Comparison of ENCODE assay signal across 22 cellular contexts in the genomic region with DNA sequence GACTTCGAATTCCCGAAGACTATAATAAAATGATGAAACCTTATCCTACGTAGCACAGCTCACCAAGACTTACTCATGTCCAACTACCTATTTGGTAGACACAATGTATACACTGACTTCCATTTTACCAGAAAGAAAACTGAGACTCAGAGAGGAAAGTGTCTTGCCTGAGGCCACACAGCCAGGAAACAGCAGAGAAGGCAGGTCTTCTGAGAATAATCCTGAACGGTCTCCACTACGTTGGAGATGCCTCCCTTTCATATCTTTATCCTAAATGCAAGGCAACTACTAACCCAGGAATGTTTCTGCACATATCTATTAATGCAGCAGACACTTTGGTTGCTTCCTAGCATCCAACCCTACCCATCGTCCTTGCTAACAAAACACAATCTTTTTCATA. TPM values are rescaled to one million over a fixed set of nuclear protein-coding genes. Genes with fewer than 3 reads are reported as not detected.
DNase-seq lines count a peak whose midpoint lies in the region; ATAC-seq, FAIRE-seq and TF ChIP-seq lines count a peak whose summit lies in the region.
"Had no signal": no experiment of that assay in that cellular context is flagged by ENCODE, and none has a peak within 500 bp of the region (broad histone marks: within the 10 kb centered on the region; RNA-seq: fewer than 3 reads in every experiment).

No MANE protein-coding gene starts in this region.

- H4K20me1 ChIP-seq in HepG2 (ENCODE audit: insufficient read depth, low read length) = no peaks in the 10 kb centered on the region

- H3K36me3 Mint-ChIP-seq in Caco-2 (ENCODE audit: insufficient read depth, unreplicated experiment) = no peaks in the 10 kb centered on the region

- no peaks in the 10 kb centered on the region for H3K27me3 Mint-ChIP-seq in Caco-2 (ENCODE audit: insufficient read depth, unreplicated experiment)

- POLR2A ChIA-PET in Caco-2 (lab: Charles Lee) = interaction anchor here (1.1 to 1.7 kb wide), 2 partner anchors 9 to 30 kb away, joined by 5 to 7 read pairs; a partner anchor contains a TSS
- POLR2A ChIA-PET in HepG2 (lab: Yijun Ruan, JAX) = interaction anchor here (0.7 to 5.8 kb wide), 9 partner anchors 9 to 123 kb away, joined by 3 to 122 read pairs (median 8); a partner anchor contains a TSS

- H3K36me3 ChIP-seq in Caco-2 (ENCODE audit: control insufficient read depth, insufficient read depth, low read length) (no peaks in the 10 kb centered on the region), HepG2 (replicated peaks in 1 of 2; ENCODE audit: control insufficient read depth in 1 of 2, insufficient read depth in 2 of 2, low read length in 2 of 2) (no peaks in the 10 kb centered on the region), mucosa of rectum (ENCODE audit: control insufficient read depth in 2 of 2, insufficient read depth in 2 of 2, low read length in 2 of 2) (no peaks in the 10 kb centered on the region), kidney (ENCODE audit: control insufficient read depth in 1 of 2, insufficient read depth in 2 of 2, low read length in 2 of 2) (no peaks in the 10 kb centered on the region)
- H3K36me3 ChIP-seq: HAP-1 had no signal

- H3K9me3 ChIP-seq in Caco-2 (peaks cover 13% of the 10 kb centered on the region), HepG2 (ENCODE audit: low read length) (peaks cover 28% of the 10 kb centered on the region), mucosa of rectum (ENCODE audit: control insufficient read depth in 2 of 2, low read length in 2 of 2) (no peaks in the 10 kb centered on the region), kidney (ENCODE audit: control insufficient read depth in 1 of 2, low read length in 2 of 2) (no peaks in the 10 kb centered on the region)
- H3K9me3 ChIP-seq: HAP-1 had no signal

- no peak for TF ChIP-seq CTCF in Caco-2 (IDR thresholded peaks at IDR 0.05; ENCODE audit: insufficient read depth in 1 of 2, low read depth in 1 of 2, low read length in 1 of 2, severe bottlenecking in 1 of 2, unreplicated experiment in 1 of 2)
- TF ChIP-seq CTCF in HepG2 (CRISPR knock-in tag; IDR thresholded peaks at IDR 0.05) = no peak
- no peak for TF ChIP-seq CTCF in kidney (IDR thresholded peaks at IDR 0.05; ENCODE audit: borderline replicate concordance, extremely low read depth, insufficient read depth)

- in situ Hi-C loops in HepG2 (cut with HindIII; ENCODE audit: extremely low pct_ligation_motif_present, low pct_unique_long_range_greater_than_20kb) = no loop called here

- H3K4me3 Mint-ChIP-seq in Caco-2 (ENCODE audit: unreplicated experiment) = no peak overlapping the region
- H3K4me3 Mint-ChIP-seq: CD4-positive, alpha-beta memory T cell; HFFc6 had no signal

- peaks cover 32% of the 10 kb centered on the region for H3K4me1 ChIP-seq in Caco-2
- peaks cover 69% of the 10 kb centered on the region for H3K4me1 ChIP-seq in HepG2 (ENCODE audit: insufficient read depth, low read length)
- H3K4me1 ChIP-seq in mucosa of rectum (ENCODE audit: control insufficient read depth in 2 of 2, insufficient read depth in 2 of 2, low read length in 2 of 2) = peaks cover 0 to 25% of the 10 kb centered on the region in 2 donors
- H3K4me1 ChIP-seq in kidney (ENCODE audit: control insufficient read depth in 1 of 2, insufficient read depth in 1 of 2, low read depth in 1 of 2, low read length in 2 of 2) = peaks cover 0 to 3% of the 10 kb centered on the region in 2 donors
- H3K4me1 ChIP-seq: HAP-1 had no signal

- peaks cover 34% of the 10 kb centered on the region for H3K9me3 Mint-ChIP-seq in Caco-2 (ENCODE audit: unreplicated experiment)
- H3K9me3 Mint-ChIP-seq: HFFc6 had no signal

- no peak overlapping the region for H2AFZ ChIP-seq in HepG2 (ENCODE audit: low read length)

- H3K4me1 Mint-ChIP-seq in Caco-2 (ENCODE audit: low read depth, unreplicated experiment) = peaks cover 23% of the 10 kb centered on the region
- H3K4me1 Mint-ChIP-seq: CD4-positive, alpha-beta memory T cell had no signal

- DNase-seq in Caco-2 (no peak), HepG2 (ENCODE audit: low spot score) (no peak), NCI-H345 (lab: John Stamatoyannopoulos, UW) (no peak), kidney (no peak)
- DNase-seq in activated T-cell treated with anti-CD3 and anti-CD28 coated beads, Interleukin-2, amount 50 U/mL, for 1 hour = no peak
- DNase-seq: 8988T; C1 segment of cervical spinal cord; CD4-positive, alpha-beta memory T cell; COR-L47; DMS153; DMS79; EL; GDM1; GOT3; HFFc6 had no signal

- no peak; a peak in 1 of 4 replicates for TF ChIP-seq POLR2A in HepG2 (IDR thresholded peaks at IDR 0.05; ENCODE audit: insufficient read depth in 1 of 2, low read depth in 2 of 2, low read length in 2 of 2)

- peak overlapping the region; percentile 89 for H3K27ac ChIP-seq in HepG2 (ENCODE audit: extremely low read length, insufficient read depth, low read length)
- peak overlapping the region; percentile 7 to 26 for H3K27ac ChIP-seq in mucosa of rectum (ENCODE audit: low read depth in 2 of 2, low read length in 2 of 2)
- H3K27ac ChIP-seq in kidney (ENCODE audit: low read depth in 2 of 2, low read length in 2 of 2) = peak overlapping the region in 1 of 2 donors; percentile 24

- H3K9ac ChIP-seq in HepG2 (ENCODE audit: insufficient read depth, low read depth, low read length) (peak overlapping the region; percentile 36), mucosa of rectum (ENCODE audit: low read depth in 1 of 2, low read length in 2 of 2) (no peak overlapping the region), kidney (ENCODE audit: low read length in 2 of 2) (no peak overlapping the region)

- CTCF ChIA-PET in Caco-2 (lab: Charles Lee) (interaction anchor here (1.3 to 1.7 kb wide), 2 partner anchors 13 to 79 kb away, joined by 3 to 34 read pairs; no protein-coding TSS in a partner anchor), HepG2 (lab: Yijun Ruan, JAX; ENCODE audit: low intra/inter-chr PET ratio, low total read pairs) (no interaction called here)

- H3K4me3 ChIP-seq in Caco-2 (ENCODE audit: low read depth, low read length) (no peak overlapping the region), HepG2 (replicated peaks in 1 of 3; ENCODE audit: insufficient read depth in 1 of 3, low read depth in 2 of 3, low read length in 3 of 3) (peak overlapping the region in 2 of 3 experiments; percentile 11 to 24; a peak in 3 of 6 replicates), mucosa of rectum (ENCODE audit: low read length in 2 of 2) (peak overlapping the region in 1 of 2 donors; percentile 10), kidney (ENCODE audit: low read length in 2 of 2) (peak overlapping the region in 1 of 2 donors; percentile 15)
- H3K4me3 ChIP-seq: HAP-1 had no signal

- WGBS in HepG2 (ENCODE audit: low lambda C conversion rate) = 29% methylated on average over 6 of the region's 6 CpGs

- peak overlapping the region; percentile 64 for H3K4me2 ChIP-seq in HepG2 (ENCODE audit: low read depth, low read length)

- no peaks in the 10 kb centered on the region for H3K27me3 ChIP-seq in Caco-2 (replicated peaks; ENCODE audit: control insufficient read depth, insufficient read depth, low read length)
- no peaks in the 10 kb centered on the region for H3K27me3 ChIP-seq in HepG2 (ENCODE audit: control insufficient read depth in 1 of 2, insufficient read depth in 2 of 2, low read length in 2 of 2)
- H3K27me3 ChIP-seq in mucosa of rectum (ENCODE audit: control insufficient read depth in 2 of 2, insufficient read depth in 2 of 2, low read length in 2 of 2) = no peaks in the 10 kb centered on the region

- intact Hi-C loops in Caco-2 (cut with micrococcal nuclease; ENCODE audit: unreplicated experiment) = loop anchor here (1.0 kb wide), 2 partner anchors 12 to 15 kb away; a partner anchor contains a TSS
- intact Hi-C loops in HepG2 (cut with micrococcal nuclease; ENCODE audit: unreplicated experiment) = loop anchor here (1.0 to 5.0 kb wide), 3 partner anchors 12 to 72 kb away; a partner anchor contains a TSS
- intact Hi-C loops in kidney (cut with DNase I) = no loop called here

- FAIRE-seq in HepG2 (lab: Jason Lieb, UNC) (no peak), kidney (lab: Jason Lieb, UNC) (no peak)
- FAIRE-seq: GM12891, GM18507, H54 had no signal

- TF ChIP-seq EP300 in HepG2 (IDR thresholded peaks at IDR 0.05; ENCODE audit: low read depth in 2 of 2, low read length in 2 of 2) (no peak), HepG2 (CRISPR knock-in tag; IDR thresholded peaks at IDR 0.05; ENCODE audit: borderline replicate concordance) (no peak)

- H3K79me2 ChIP-seq in HepG2 (ENCODE audit: insufficient read depth, low read length) = no peaks in the 10 kb centered on the region

- H3K27ac Mint-ChIP-seq in Caco-2 (ENCODE audit: unreplicated experiment) = peak overlapping the region; percentile 51
- H3K27ac Mint-ChIP-seq: CD4-positive, alpha-beta memory T cell; HFFc6 had no signal

- TF ChIP-seq RAD21 in HepG2 (CRISPR knock-in tag; IDR thresholded peaks at IDR 0.05) = no peak

- BruUV-seq in Caco-2 (replicated peaks; lab: Mats Ljungman, UMichigan) (TSS peak; percentile 86), HepG2 (replicated peaks; lab: Mats Ljungman, UMichigan) (TSS peak; percentile 99)

- ATAC-seq in HepG2 = peak; percentile 27

RNA-seq across cellular contexts. Expression of a gene that starts 11.9 kb away (rescaled TPM):
- 41.0 and 44.5 TPM in 2 replicates for total RNA-seq in Caco-2 (2022)
- total RNA-seq in HepG2 (2016; rRNA removed; fragmentation: Illumina TruSeq; extraction: Trizol) = 644 and 930 TPM in 2 replicates
- total RNA-seq in HepG2 (2016; cell fraction: cytosol; rRNA removed; fragmentation: Illumina TruSeq; extraction: Trizol; ENCODE audit: low read depth) = 281 and 361 TPM in 2 replicates
- total RNA-seq in HepG2 (2016; cell fraction: insoluble cytoplasmic fraction; rRNA removed; fragmentation: Illumina TruSeq; extraction: Trizol) = 658 and 997 TPM in 2 replicates
- total RNA-seq in HepG2 (2016; cell fraction: membrane; rRNA removed; fragmentation: Illumina TruSeq; extraction: Trizol) = 241 and 301 TPM in 2 replicates
- 195 and 218 TPM in 2 replicates for total RNA-seq in HepG2 (2016; cell fraction: nucleus; rRNA removed; fragmentation: Illumina TruSeq; extraction: Trizol)
- 1,478 and 1,608 TPM in 2 replicates for polyA plus RNA-seq in HepG2 (2011; rRNA removed)
- 1,357 and 2,069 TPM in 2 replicates for polyA plus RNA-seq in HepG2 (2011; cell fraction: cytosol; rRNA removed)
- polyA plus RNA-seq in HepG2 (2011; cell fraction: nucleus; rRNA removed) = 273 and 414 TPM in 2 replicates
- 2,038 and 4,995 TPM in 2 replicates for polyA plus RNA-seq in HepG2 (2012)
- polyA plus RNA-seq in HepG2 (2016; cell fraction: cytosol; fragmentation: Illumina TruSeq; extraction: Trizol; ENCODE audit: low read depth) = 515 and 788 TPM in 2 replicates
- 1,913 and 2,232 TPM in 2 replicates for polyA plus RNA-seq in HepG2 (2016; cell fraction: insoluble cytoplasmic fraction; fragmentation: Illumina TruSeq; extraction: Trizol; ENCODE audit: low read depth)
- 370 and 531 TPM in 2 replicates for polyA plus RNA-seq in HepG2 (2016; cell fraction: membrane; fragmentation: Illumina TruSeq; extraction: Trizol; ENCODE audit: low read depth)
- 669 and 685 TPM in 2 replicates for polyA plus RNA-seq in HepG2 (2016; cell fraction: nucleus; fragmentation: Illumina TruSeq; extraction: Trizol; ENCODE audit: insufficient read depth, low read depth)
- polyA minus RNA-seq in HepG2 (2011; rRNA and poly(A)+ RNA removed; ENCODE audit: low replicate concordance) = 148 TPM in 1 of 2 replicates, not detected in the other
- 423 and 495 TPM in 2 replicates for polyA minus RNA-seq in HepG2 (2011; cell fraction: cytosol; rRNA and poly(A)+ RNA removed)
- 182 and 351 TPM in 2 replicates for polyA minus RNA-seq in HepG2 (2011; cell fraction: nucleus; rRNA and poly(A)+ RNA removed)
- total RNA-seq in kidney = not detected
- polyA plus RNA-seq in kidney (ENCODE audit: insufficient read depth, low read depth, low replicate concordance) = 1,596 TPM
- total RNA-seq: A673; CD4-positive, alpha-beta memory T cell; HFFc6 had no signal
- polyA plus RNA-seq: BJ; CD4-positive, alpha-beta memory T cell had no signal

RNA-seq across cellular contexts. Expression of a gene that starts 30.3 kb away (rescaled TPM):
- 20.0 and 23.0 TPM in 2 replicates for total RNA-seq in Caco-2 (2022)
- total RNA-seq in HepG2 (2016; rRNA removed; fragmentation: Illumina TruSeq; extraction: Trizol) = not detected in 2 replicates
- total RNA-seq in HepG2 (2016; cell fraction: cytosol; rRNA removed; fragmentation: Illumina TruSeq; extraction: Trizol; ENCODE audit: low read depth) = not detected in 2 replicates
- total RNA-seq in HepG2 (2016; cell fraction: insoluble cytoplasmic fraction; rRNA removed; fragmentation: Illumina TruSeq; extraction: Trizol) = not detected in 2 replicates
- not detected in 2 replicates for total RNA-seq in HepG2 (2016; cell fraction: membrane; rRNA removed; fragmentation: Illumina TruSeq; extraction: Trizol)
- total RNA-seq in HepG2 (2016; cell fraction: nucleus; rRNA removed; fragmentation: Illumina TruSeq; extraction: Trizol) = not detected in 2 replicates
- polyA plus RNA-seq in HepG2 (2011; rRNA removed) = not detected in 2 replicates
- not detected in 2 replicates for polyA plus RNA-seq in HepG2 (2011; cell fraction: cytosol; rRNA removed)
- polyA plus RNA-seq in HepG2 (2011; cell fraction: nucleus; rRNA removed) = not detected in 2 replicates
- polyA plus RNA-seq in HepG2 (2012) = not detected in 2 replicates
- not detected in 2 replicates for polyA plus RNA-seq in HepG2 (2016; cell fraction: cytosol; fragmentation: Illumina TruSeq; extraction: Trizol; ENCODE audit: low read depth)
- polyA plus RNA-seq in HepG2 (2016; cell fraction: insoluble cytoplasmic fraction; fragmentation: Illumina TruSeq; extraction: Trizol; ENCODE audit: low read depth) = not detected in 2 replicates
- not detected in 2 replicates for polyA plus RNA-seq in HepG2 (2016; cell fraction: membrane; fragmentation: Illumina TruSeq; extraction: Trizol; ENCODE audit: low read depth)
- polyA plus RNA-seq in HepG2 (2016; cell fraction: nucleus; fragmentation: Illumina TruSeq; extraction: Trizol; ENCODE audit: insufficient read depth, low read depth) = not detected in 2 replicates
- not detected in 2 replicates for polyA minus RNA-seq in HepG2 (2011; rRNA and poly(A)+ RNA removed; ENCODE audit: low replicate concordance)
- polyA minus RNA-seq in HepG2 (2011; cell fraction: cytosol; rRNA and poly(A)+ RNA removed) = not detected in 2 replicates
- not detected in 2 replicates for polyA minus RNA-seq in HepG2 (2011; cell fraction: nucleus; rRNA and poly(A)+ RNA removed)
- 26.7 TPM for total RNA-seq in kidney
- 52.3 TPM for polyA plus RNA-seq in kidney (ENCODE audit: insufficient read depth, low read depth, low replicate concordance)
- total RNA-seq: A673, HFFc6 had no signal

Comparison
In these comparisons a context has a peak if more than half of its experiments do, and no peak if none do; other contexts are left out.
1. RNA of a gene that starts 11.9 kb away (total RNA-seq): 195 to 997 TPM in HepG2 and 41.0 to 44.5 TPM in Caco-2; not detected in kidney (single experiment); every median in the first group is over 10 times any median in the second.
2. RNA of a gene that starts 30.3 kb away (total RNA-seq): 26.7 TPM in kidney (single experiment) and 20.0 to 23.0 TPM in Caco-2; not detected in HepG2; every median in the first group is over 10 times any median in the second.